Comparison of ENCODE assay signal across 14 cellular contexts in genomic region chr6:53496797-53497196, GRCh38. TPM values are rescaled to one million over a fixed set of nuclear protein-coding genes. Genes with fewer than 3 reads are reported as not detected.
A peak's percentile ranks its signal among the peaks of the same experiment; 100 is the strongest.
DNase-seq lines count a peak whose midpoint lies in the region; ATAC-seq and TF ChIP-seq lines count a peak whose summit lies in the region.
"Had no signal": no experiment of that assay in that cellular context is flagged by ENCODE, and none has a peak within 500 bp of the region (broad histone marks: within the 10 kb centered on the region; RNA-seq: fewer than 3 reads in every experiment).

No MANE protein-coding gene starts in this region.

- H3K27me3 Mint-ChIP-seq in glutamatergic neuron (ENCODE audit: unreplicated experiment): no peaks in the 10 kb centered on the region

- H3K27ac Mint-ChIP-seq in glutamatergic neuron (ENCODE audit: unreplicated experiment): no peak overlapping the region

- H3K36me3 ChIP-seq in RWPE2 (ENCODE audit: low read depth) (peaks cover 45% of the 10 kb centered on the region), fibroblast of lung (ENCODE audit: control insufficient read depth, insufficient read depth, low read length) (no peaks in the 10 kb centered on the region), gastrocnemius medialis (peaks cover 0 to 44% of the 10 kb centered on the region in 2 donors)

- H3K27ac ChIP-seq in RWPE2 (ENCODE audit: poor library complexity, severe bottlenecking): peak overlapping the region; percentile 49
- H3K27ac ChIP-seq in fibroblast of lung (ENCODE audit: insufficient read depth, low read length): no peak overlapping the region
- no peak overlapping the region for H3K27ac ChIP-seq in gastrocnemius medialis
- H3K27ac ChIP-seq: left ventricle myocardium inferior, WERI-Rb-1 had no signal

- TF ChIP-seq CTCF in RWPE2 (IDR thresholded peaks at IDR 0.05; ENCODE audit: poor library complexity, severe bottlenecking) (no peak), fibroblast of lung (conservative IDR thresholded peaks at IDR 0.05 in 1 of 2, IDR thresholded peaks at IDR 0.05 in 1 of 2; ENCODE audit: low read depth in 1 of 2, low read length in 2 of 2) (no peak), glutamatergic neuron (IDR thresholded peaks at IDR 0.05; ENCODE audit: partially characterized antibody, unreplicated experiment) (no peak), gastrocnemius medialis (IDR thresholded peaks at IDR 0.05 in 4 of 5, conservative IDR thresholded peaks at IDR 0.05 in 1 of 5) (no peak)

- H3K4me2 ChIP-seq in fibroblast of lung (ENCODE audit: extremely low read depth, insufficient read depth, low read length): peak overlapping the region; percentile 48

- no peak overlapping the region for H3K9ac ChIP-seq in fibroblast of lung (ENCODE audit: insufficient read depth, low read length)

- H3K4me1 ChIP-seq in RWPE2 (ENCODE audit: insufficient read depth, poor library complexity, severe bottlenecking): peaks cover 17% of the 10 kb centered on the region
- peaks cover 12% of the 10 kb centered on the region for H3K4me1 ChIP-seq in fibroblast of lung (ENCODE audit: control insufficient read depth, extremely low read depth, insufficient read depth, low read length)
- H3K4me1 ChIP-seq in gastrocnemius medialis: peaks cover 5 to 9% of the 10 kb centered on the region in 2 donors

- H3K9me3 Mint-ChIP-seq in glutamatergic neuron (ENCODE audit: unreplicated experiment): peaks cover 2% of the 10 kb centered on the region

- peaks cover 4% of the 10 kb centered on the region for H3K4me1 Mint-ChIP-seq in glutamatergic neuron (ENCODE audit: low read depth, unreplicated experiment)

- H3K4me3 Mint-ChIP-seq in glutamatergic neuron (ENCODE audit: unreplicated experiment): no peak overlapping the region

- H3K9me3 ChIP-seq in RWPE2 (ENCODE audit: severe bottlenecking): no peaks in the 10 kb centered on the region
- H3K9me3 ChIP-seq in fibroblast of lung (ENCODE audit: control insufficient read depth, insufficient read depth, low read depth, low read length): no peaks in the 10 kb centered on the region
- H3K9me3 ChIP-seq in gastrocnemius medialis: no peaks in the 10 kb centered on the region
- H3K9me3 ChIP-seq: left ventricle myocardium inferior had no signal

- no peaks in the 10 kb centered on the region for H4K20me1 ChIP-seq in fibroblast of lung (ENCODE audit: control insufficient read depth, extremely low read depth, insufficient read depth, low read length)

- peak; percentile 90 for DNase-seq in ELR (ENCODE audit: low read depth)
- DNase-seq in RWPE2 (ENCODE audit: low spot score): no peak
- DNase-seq in fibroblast of lung (ENCODE audit: low read depth in 2 of 2): peak; percentile 86 to 95
- peak; percentile 98 for DNase-seq in renal cortical epithelial cell (ENCODE audit: low read depth)
- DNase-seq in NCI-H748 (lab: John Stamatoyannopoulos, UW; ENCODE audit: unreplicated experiment): no peak
- DNase-seq in glutamatergic neuron: no peak
- no peak for DNase-seq in gastrocnemius medialis
- DNase-seq: activated gamma-delta T cell, H7, left ventricle myocardium inferior, NCI-H1105, right cardiac atrium, WERI-Rb-1 had no signal

- H3K36me3 Mint-ChIP-seq in glutamatergic neuron (ENCODE audit: unreplicated experiment): no peaks in the 10 kb centered on the region

- no peak for TF ChIP-seq POLR2A in gastrocnemius medialis (IDR thresholded peaks at IDR 0.05)

- no peak overlapping the region for H3K4me3 ChIP-seq in RWPE2 (ENCODE audit: severe bottlenecking)
- H3K4me3 ChIP-seq in fibroblast of lung (replicated peaks in 1 of 4; ENCODE audit: control extremely low read depth in 1 of 4, insufficient read depth in 1 of 4, low read depth in 3 of 4, low read length in 4 of 4): no peak overlapping the region
- no peak overlapping the region for H3K4me3 ChIP-seq in gastrocnemius medialis
- H3K4me3 ChIP-seq: left ventricle myocardium inferior had no signal

- intact Hi-C loops in gastrocnemius medialis (cut with DNase I; ENCODE audit: low total_unique reads): no loop called here

- ATAC-seq in RWPE2 (ENCODE audit: low read depth) (peak; percentile 97), HG03108 (IDR thresholded peaks at IDR 0.05; ENCODE audit: unreplicated experiment) (no peak), gastrocnemius medialis (no peak)
- ATAC-seq: right cardiac atrium had no signal

- no peak overlapping the region for H2AFZ ChIP-seq in fibroblast of lung (ENCODE audit: low read length)

- in situ Hi-C loops in gastrocnemius medialis (cut with MboI; ENCODE audit: low sequenced_read_pairs in 4 of 4): loop anchor here in 3 of 4 donors (5.0 to 10.0 kb wide), 3 partner anchors 158 to 236 kb away; no protein-coding TSS in a partner anchor

- H3K27me3 ChIP-seq in RWPE2 (ENCODE audit: insufficient read depth, poor library complexity, severe bottlenecking) (no peaks in the 10 kb centered on the region), fibroblast of lung (ENCODE audit: control insufficient read depth, insufficient read depth, low read length) (no peaks in the 10 kb centered on the region), gastrocnemius medialis (no peaks in the 10 kb centered on the region)

- no peaks in the 10 kb centered on the region for H3K79me2 ChIP-seq in fibroblast of lung (ENCODE audit: control insufficient read depth, insufficient read depth, low read length)

RNA-seq across cellular contexts. Expression of gene GCLC, which starts 48.1 kb away (rescaled TPM):
- total RNA-seq in fibroblast of lung (31.4 and 35.4 TPM in 2 replicates), renal cortical epithelial cell (30.0 and 40.4 TPM in 2 replicates), glutamatergic neuron (ENCODE audit: unreplicated experiment) (29.1 TPM), gastrocnemius medialis (10 to 100 TPM; 16.4 to 29.0 (median 20.5) TPM)
- polyA plus RNA-seq in fibroblast of lung: 16.0 and 24.4 TPM in 2 replicates
- 12.7 and 19.1 TPM in 2 replicates for polyA plus RNA-seq in fibroblast of lung (2012)
- polyA minus RNA-seq in fibroblast of lung (ENCODE audit: low replicate concordance): 8.9 and 11.3 TPM in 2 replicates

Comparison
In these comparisons a context has a peak if more than half of its experiments do, and no peak if none do; other contexts are left out.
1. DNase-seq: peak in ELR (single experiment), fibroblast of lung (2 of 2) and renal cortical epithelial cell (single experiment); none in RWPE2 (single experiment), NCI-H748 (single experiment), glutamatergic neuron (single experiment) and gastrocnemius medialis (0 of 2).